In the genomic region with DNA sequence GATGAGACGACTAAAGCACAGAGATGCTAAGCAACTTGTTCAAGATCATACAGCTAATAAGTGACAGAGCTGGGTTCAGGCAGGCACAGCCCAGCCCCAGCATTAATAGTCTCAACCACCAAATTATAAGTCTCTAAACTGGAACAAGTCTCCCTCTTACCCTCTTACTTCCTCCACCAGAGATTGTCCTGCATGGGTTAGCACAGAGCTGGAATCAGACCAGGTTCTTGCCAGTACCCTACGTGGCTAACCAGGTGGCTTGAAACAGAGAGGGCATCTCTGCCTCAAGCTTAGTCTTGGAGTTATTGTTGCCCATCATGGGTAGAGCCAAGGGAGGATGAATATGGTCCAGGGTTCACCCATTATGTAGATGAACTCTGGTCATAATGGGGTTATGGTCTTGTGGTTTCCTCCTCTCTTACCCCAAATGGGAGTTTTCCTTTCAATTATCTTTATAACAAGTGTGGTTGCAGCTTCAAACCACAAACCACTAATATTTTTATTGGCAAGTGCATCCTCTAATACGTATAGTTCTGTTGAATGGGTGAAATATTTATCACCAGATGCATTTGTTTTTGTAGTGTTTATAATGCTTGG, we compare ENCODE assay signal across 21 cellular contexts. TPM values are rescaled to one million over a fixed set of nuclear protein-coding genes. Genes with fewer than 3 reads are reported as not detected.
DNase-seq lines count a peak whose midpoint lies in the region; ATAC-seq and TF ChIP-seq lines count a peak whose summit lies in the region.
"Had no signal": no experiment of that assay in that cellular context is flagged by ENCODE, and none has a peak within 500 bp of the region (broad histone marks: within the 10 kb centered on the region; RNA-seq: fewer than 3 reads in every experiment).

No MANE protein-coding gene starts in this region.

- H3K9me3 ChIP-seq in SJCRH30 (replicated peaks): no peaks in the 10 kb centered on the region
- H3K9me3 ChIP-seq: body of pancreas, esophagus muscularis mucosa, right atrium auricular region, stomach had no signal

- H3K36me3 ChIP-seq in SJCRH30: no peaks in the 10 kb centered on the region
- H3K36me3 ChIP-seq: esophagus muscularis mucosa, right atrium auricular region, stomach had no signal

- H3K9me3 Mint-ChIP-seq in natural killer cell: no peaks in the 10 kb centered on the region
- H3K9me3 Mint-ChIP-seq: T-cell had no signal

- peak; percentile 56 for DNase-seq in EH (ENCODE audit: low read depth)
- peak; percentile 13 for DNase-seq in NOMO-1 treated with dmso at 0.1 percent for 144 hours (lab: John Stamatoyannopoulos, UW; ENCODE audit: unreplicated experiment)
- DNase-seq in cardiac fibroblast (ENCODE audit: low read depth in 2 of 2): peak; percentile 11 to 42
- no peak for DNase-seq in natural killer cell
- no peak for DNase-seq in left ventricle myocardium superior
- DNase-seq in HEK293T (ENCODE audit: extremely low spot score): no peak
- no peak for DNase-seq in NK-92 treated with Interleukin-12 subunit alpha and Interleukin-12 subunit beta, amount 100 ng/mL, for 24 hours (lab: John Stamatoyannopoulos, UW)
- DNase-seq in SJCRH30: no peak
- DNase-seq: body of pancreas, Calu3, hippocampal formation, left cardiac atrium, NCI-H1105, NCI-H2171, NCI-H82, nucleus accumbens, stomach, T-cell had no signal

- CTCF ChIA-PET in HEK293T (lab: Yijun Ruan, JAX): interaction anchor here (0.7 kb wide), 2 partner anchors 9 to 196 kb away, joined by 3 read pairs; partner anchors contain the start of gene XPA

- H3K27me3 Mint-ChIP-seq in natural killer cell (ENCODE audit: low read depth in 2 of 2): peaks cover 23 to 50% of the 10 kb centered on the region in 2 donors

- ATAC-seq in natural killer cell: peak in 2 of 3 donors; percentile 25 to 40
- ATAC-seq in left ventricle myocardium superior: no peak
- ATAC-seq: activated CD4-positive, CD25-positive, alpha-beta regulatory T cell treated with anti-CD3 and anti-CD28 coated beads, Interleukin-2, amount 50 U/mL, for 24 hours; body of pancreas; left cardiac atrium had no signal

- H3K4me1 ChIP-seq in SJCRH30: peaks cover 26% of the 10 kb centered on the region

- no peaks in the 10 kb centered on the region for H3K36me3 Mint-ChIP-seq in natural killer cell
- H3K36me3 Mint-ChIP-seq: T-cell had no signal

- no peaks in the 10 kb centered on the region for H3K27me3 ChIP-seq in SJCRH30
- H3K27me3 ChIP-seq: body of pancreas, esophagus muscularis mucosa, right atrium auricular region had no signal

- peaks cover 6 to 17% of the 10 kb centered on the region in 2 donors for H3K4me1 Mint-ChIP-seq in natural killer cell

- POLR2A ChIA-PET in HEK293T (lab: Yijun Ruan, JAX): interaction anchor here (2.1 kb wide), 1 partner anchor 9 kb away, joined by 14 read pairs; the partner anchor contains the start of gene XPA

- no peak overlapping the region for H3K4me3 ChIP-seq in cardiac fibroblast (replicated peaks in 1 of 2; ENCODE audit: low read depth in 2 of 2, low read length in 2 of 2)
- H3K4me3 ChIP-seq in SJCRH30: no peak overlapping the region
- H3K4me3 ChIP-seq: body of pancreas, esophagus muscularis mucosa, right atrium auricular region, stomach had no signal

- no peak overlapping the region for H3K27ac Mint-ChIP-seq in natural killer cell
- H3K27ac Mint-ChIP-seq: T-cell had no signal

- TF ChIP-seq CTCF in cardiac fibroblast (IDR thresholded peaks at IDR 0.05; ENCODE audit: low read depth, low read length) (no peak), natural killer cell (IDR thresholded peaks at IDR 0.05) (no peak)

- intact Hi-C loops in natural killer cell (cut with micrococcal nuclease): no loop called here
- intact Hi-C loops in left ventricle myocardium superior (cut with micrococcal nuclease): no loop called here

- H3K27ac ChIP-seq in SJCRH30: no peak overlapping the region; the same call in 1 of the 2 replicates
- H3K27ac ChIP-seq: right atrium auricular region had no signal

- no peak overlapping the region for H3K4me3 Mint-ChIP-seq in natural killer cell
- H3K4me3 Mint-ChIP-seq: T-cell had no signal

TF ChIP-seq in HEK293T, 16 proteins besides CTCF, POLR2A, EP300 and RAD21:
- TF ChIP-seq, protein P1, sequence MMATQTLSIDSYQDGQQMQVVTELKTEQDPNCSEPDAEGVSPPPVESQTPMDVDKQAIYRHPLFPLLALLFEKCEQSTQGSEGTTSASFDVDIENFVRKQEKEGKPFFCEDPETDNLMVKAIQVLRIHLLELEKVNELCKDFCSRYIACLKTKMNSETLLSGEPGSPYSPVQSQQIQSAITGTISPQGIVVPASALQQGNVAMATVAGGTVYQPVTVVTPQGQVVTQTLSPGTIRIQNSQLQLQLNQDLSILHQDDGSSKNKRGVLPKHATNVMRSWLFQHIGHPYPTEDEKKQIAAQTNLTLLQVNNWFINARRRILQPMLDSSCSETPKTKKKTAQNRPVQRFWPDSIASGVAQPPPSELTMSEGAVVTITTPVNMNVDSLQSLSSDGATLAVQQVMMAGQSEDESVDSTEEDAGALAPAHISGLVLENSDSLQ (IDR thresholded peaks at IDR 0.05): no peak
- TF ChIP-seq NFRKB (IDR thresholded peaks at IDR 0.05) (no peak), L3MBTL2 (conservative IDR thresholded peaks at IDR 0.05) (no peak), ELF4 (IDR thresholded peaks at IDR 0.05) (no peak), LEF1 (IDR thresholded peaks at IDR 0.05; ENCODE audit: borderline replicate concordance) (no peak), HDGF (IDR thresholded peaks at IDR 0.05; ENCODE audit: borderline replicate concordance) (no peak), BHLHE40 (IDR thresholded peaks at IDR 0.05; ENCODE audit: borderline replicate concordance) (no peak), SP1 (IDR thresholded peaks at IDR 0.05) (no peak), FOXK2 (IDR thresholded peaks at IDR 0.05) (no peak), ZNF384 (IDR thresholded peaks at IDR 0.05) (no peak), ARNT (IDR thresholded peaks at IDR 0.05) (no peak), TARDBP (IDR thresholded peaks at IDR 0.05) (no peak), CTBP1 (IDR thresholded peaks at IDR 0.05; ENCODE audit: borderline replicate concordance) (no peak)

RNA-seq across cellular contexts. Expression of gene XPA, which starts 8.3 kb away (rescaled TPM):
- 10 to 100 TPM; 21.7 to 28.4 (median 25.6) TPM for total RNA-seq in natural killer cell
- total RNA-seq in left ventricle myocardium superior: 6.4 TPM
- 12.8 and 13.1 TPM in 2 replicates for total RNA-seq in SJCRH30 (2014; rRNA removed; shearing (Covaris generic))

Comparison
In these comparisons a context has a peak if more than half of its experiments do, and no peak if none do; other contexts are left out.
1. DNase-seq: peak in EH (single experiment), NOMO-1 treated with dmso at 0.1 percent for 144 hours (single experiment) and cardiac fibroblast (2 of 2); none in natural killer cell (single experiment), left ventricle myocardium superior (single experiment), HEK293T (single experiment), NK-92 treated with Interleukin-12 subunit alpha and Interleukin-12 subunit beta, amount 100 ng/mL, for 24 hours (single experiment) and SJCRH30 (0 of 2).